27 cellular contexts compared by ENCODE assay signal in the genomic region with DNA sequence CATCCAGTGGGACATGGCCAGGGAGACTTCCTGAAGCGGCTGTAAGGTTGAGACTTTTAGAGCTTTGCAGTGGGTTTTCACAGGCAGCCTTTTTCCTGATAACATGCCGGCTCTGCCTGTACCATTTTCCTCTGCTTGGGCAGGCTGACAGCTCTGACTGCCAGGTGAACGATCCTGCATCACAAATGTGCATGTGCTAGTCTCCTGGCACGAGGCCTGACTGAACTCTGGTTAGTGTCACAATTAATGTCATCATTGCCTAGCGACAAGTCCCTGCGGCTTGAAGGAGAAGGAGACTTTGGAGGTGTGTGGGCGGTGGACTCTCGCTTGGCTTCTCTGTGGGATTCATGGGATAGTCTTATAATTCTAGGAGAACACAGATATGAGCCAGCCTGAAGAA.
"Had no signal": no experiment of that assay in that cellular context is flagged by ENCODE, and none has a peak within 500 bp of the region (broad histone marks: within the 10 kb centered on the region; RNA-seq: fewer than 3 reads in every experiment).

No MANE protein-coding gene starts in this region.

- H3K9me3 ChIP-seq: neutrophil, psoas muscle, stomach, testis, thyroid gland, transverse colon, upper lobe of left lung, vagina had no signal

- H3K27me3 ChIP-seq: neural progenitor cell, neutrophil, stomach, testis, thyroid gland, transverse colon, upper lobe of left lung, vagina had no signal

- DNase-seq: hippocampal formation; kidney glomerular epithelial cell; left colon; mesendoderm; naive B cell; natural killer cell; nephron progenitor cell; occipital lobe; psoas muscle; stimulated activated CD4-positive, alpha-beta T cell treated with anti-CD3 and anti-CD28 coated beads, Interleukin-12 subunit alpha, Interleukin-12 subunit beta, amount 100 ng/mL, for 4 hours; stimulated activated CD4-positive, alpha-beta T cell treated with anti-CD3 and anti-CD28 coated beads, Interleukin-15, amount 100 ng/mL, for 24 hours; stimulated activated CD4-positive, alpha-beta T cell treated with anti-CD3 and anti-CD28 coated beads, Interleukin-2, amount 100 ng/mL, for 24 hours; stimulated activated CD4-positive, alpha-beta T cell treated with anti-CD3 and anti-CD28 coated beads, Interleukin-4, amount 100 ng/mL, for 1 hour; stimulated activated naive B cell treated with anti-CD40 and anti-IgM and Interleukin-4, amounts not matched to agents 10 μg/mL and 1 μg/mL and 100 μg/mL, for 72 hours; stimulated activated naive CD8-positive, alpha-beta T cell treated with anti-CD3 and anti-CD28 coated beads, Interleukin-15, Interleukin-2, amounts not matched to agents 100 U/mL and 50 U/mL, for 24 hours; stomach; testis; thyroid gland; transverse colon; upper lobe of left lung had no signal

- H3K4me1 ChIP-seq: neural progenitor cell, parathyroid adenoma, psoas muscle, stomach, testis, thyroid gland, transverse colon, upper lobe of left lung, vagina had no signal

- H3K27ac ChIP-seq: neural progenitor cell, neutrophil, parathyroid adenoma, psoas muscle, skin epidermis, stomach, testis, thyroid gland, transverse colon, upper lobe of left lung, vagina had no signal

- H3K36me3 ChIP-seq: neural progenitor cell, neutrophil, stomach, thyroid gland, transverse colon, upper lobe of left lung, vagina had no signal

- ATAC-seq: left colon; natural killer cell; psoas muscle; sciatic nerve; stimulated activated naive B cell treated with anti-CD40 and anti-IgM and Interleukin-4, amounts not matched to agents 10 μg/mL and 1 μg/mL and 100 μg/mL, for 72 hours; stimulated activated naive CD8-positive, alpha-beta T cell treated with anti-CD3 and anti-CD28 coated beads, Interleukin-15, Interleukin-2, amounts not matched to agents 100 U/mL and 50 U/mL, for 24 hours had no signal

- H3K4me3 ChIP-seq: lung, neural progenitor cell, psoas muscle, skin epidermis, stomach, testis, thyroid gland, transverse colon, upper lobe of left lung, vagina had no signal
